Comparison of ENCODE assay signal across 12 cellular contexts in genomic region chr15:90598679-90599078, GRCh38.
DNase-seq lines count a peak whose midpoint lies in the region; ATAC-seq and TF ChIP-seq lines count a peak whose summit lies in the region.
"Had no signal": no experiment of that assay in that cellular context is flagged by ENCODE, and none has a peak within 500 bp of the region (broad histone marks: within the 10 kb centered on the region; RNA-seq: fewer than 3 reads in every experiment).

No MANE protein-coding gene starts in this region.

- no peak overlapping the region for H3K9ac ChIP-seq in rectal smooth muscle tissue (ENCODE audit: low read length)

- H4K20me1 ChIP-seq in hepatocyte (ENCODE audit: insufficient read depth, poor library complexity, severe bottlenecking): no peaks in the 10 kb centered on the region

- peaks cover 41% of the 10 kb centered on the region for H3K36me3 Mint-ChIP-seq in CD4-positive, CD25-positive, alpha-beta regulatory T cell
- H3K36me3 Mint-ChIP-seq in HFFc6 (ENCODE audit: low read depth): peaks cover 16% of the 10 kb centered on the region; the same call in 1 of the 2 replicates

- peak overlapping the region in 3 of 4 donors; percentile 48 to 85 (median 79) for H3K4me3 Mint-ChIP-seq in CD4-positive, CD25-positive, alpha-beta regulatory T cell
- no peak overlapping the region for H3K4me3 Mint-ChIP-seq in HFFc6
- H3K4me3 Mint-ChIP-seq: nephron had no signal

- H3K9me3 ChIP-seq in CD4-positive, CD25-positive, alpha-beta regulatory T cell (ENCODE audit: control insufficient read depth in 2 of 2, low read length in 2 of 2): no peaks in the 10 kb centered on the region
- H3K9me3 ChIP-seq in hepatocyte (ENCODE audit: low read depth): no peaks in the 10 kb centered on the region

- H3K79me2 ChIP-seq in hepatocyte: no peaks in the 10 kb centered on the region

- H3K27me3 ChIP-seq in CD4-positive, CD25-positive, alpha-beta regulatory T cell (ENCODE audit: control insufficient read depth, insufficient read depth, low read length): no peaks in the 10 kb centered on the region
- H3K27me3 ChIP-seq in rectal smooth muscle tissue (ENCODE audit: control insufficient read depth, insufficient read depth, low read length) (no peaks in the 10 kb centered on the region), hepatocyte (no peaks in the 10 kb centered on the region)

- H3K27ac ChIP-seq in CD4-positive, CD25-positive, alpha-beta regulatory T cell (ENCODE audit: insufficient read depth, low read length, poor library complexity, severe bottlenecking): peak overlapping the region; percentile 87
- H3K27ac ChIP-seq in caudate nucleus (ENCODE audit: low read depth, low read length) (peak overlapping the region; percentile 72), rectal smooth muscle tissue (ENCODE audit: low read depth, low read length) (peak overlapping the region; percentile 30), hepatocyte (no peak overlapping the region)

- 93% methylated on average over 9 of the region's 10 CpGs for WGBS in hepatocyte (ENCODE audit: low lambda C conversion rate, missing lambda C conversion rate)

- peaks cover 0 to 2% (median 0%) of the 10 kb centered on the region in 7 donors for H3K9me3 Mint-ChIP-seq in CD4-positive, CD25-positive, alpha-beta regulatory T cell
- no peaks in the 10 kb centered on the region for H3K9me3 Mint-ChIP-seq in HFFc6
- H3K9me3 Mint-ChIP-seq: nephron had no signal

- peaks cover 7% of the 10 kb centered on the region for H3K36me3 ChIP-seq in CD4-positive, CD25-positive, alpha-beta regulatory T cell (ENCODE audit: control insufficient read depth, insufficient read depth, low read length)
- peaks cover 3% of the 10 kb centered on the region for H3K36me3 ChIP-seq in rectal smooth muscle tissue (ENCODE audit: control insufficient read depth, insufficient read depth, low read length)
- no peaks in the 10 kb centered on the region for H3K36me3 ChIP-seq in hepatocyte (replicated peaks; ENCODE audit: insufficient read depth, low read depth)

- no peaks in the 10 kb centered on the region for H3K27me3 Mint-ChIP-seq in CD4-positive, CD25-positive, alpha-beta regulatory T cell
- H3K27me3 Mint-ChIP-seq in HFFc6 (ENCODE audit: insufficient read depth): peaks cover 2% of the 10 kb centered on the region; the same call in 1 of the 2 replicates

- TF ChIP-seq CTCF in HFFc6 (IDR thresholded peaks at IDR 0.05): no peak
- no peak for TF ChIP-seq CTCF in hepatocyte (IDR thresholded peaks at IDR 0.05; ENCODE audit: poor library complexity)

- no peak overlapping the region for H2AFZ ChIP-seq in hepatocyte

- DNase-seq in CD4-positive, CD25-positive, alpha-beta regulatory T cell: no peak
- DNase-seq in HFFc6 (no peak), caudate nucleus (lab: John Stamatoyannopoulos, UW) (no peak), hepatocyte (ENCODE audit: low spot score) (no peak)
- DNase-seq: activated CD8-positive, alpha-beta memory T cell treated with anti-CD3 and anti-CD28 coated beads, Interleukin-2, amount 50 U/mL, for 4 hours; NCI-H2171; PC-3 had no signal

- H3K4me2 ChIP-seq in hepatocyte: no peak overlapping the region

- H3K27ac Mint-ChIP-seq in CD4-positive, CD25-positive, alpha-beta regulatory T cell: peak overlapping the region; percentile 96 to 99 (median 97)
- H3K27ac Mint-ChIP-seq in HFFc6: peak overlapping the region; percentile 20

- no peak for ATAC-seq in CD4-positive, CD25-positive, alpha-beta regulatory T cell (ENCODE audit: low read depth in 2 of 2)
- ATAC-seq in GM18907 (IDR thresholded peaks at IDR 0.05; ENCODE audit: unreplicated experiment) (no peak), HG02571 (IDR thresholded peaks at IDR 0.05; ENCODE audit: unreplicated experiment) (no peak), HG03159 (IDR thresholded peaks at IDR 0.05; ENCODE audit: unreplicated experiment) (no peak)
- ATAC-seq: PC-3 had no signal

- H3K4me1 Mint-ChIP-seq in CD4-positive, CD25-positive, alpha-beta regulatory T cell: peaks cover 41 to 92% (median 77%) of the 10 kb centered on the region in 4 donors
- peaks cover 23% of the 10 kb centered on the region for H3K4me1 Mint-ChIP-seq in HFFc6 (ENCODE audit: low read depth)

- no peaks in the 10 kb centered on the region for H3K9me2 ChIP-seq in hepatocyte (replicated peaks; ENCODE audit: insufficient read depth)

- peaks cover 68% of the 10 kb centered on the region for H3K4me1 ChIP-seq in CD4-positive, CD25-positive, alpha-beta regulatory T cell (ENCODE audit: control insufficient read depth, insufficient read depth, low read length, poor library complexity, severe bottlenecking)
- H3K4me1 ChIP-seq in rectal smooth muscle tissue (ENCODE audit: control insufficient read depth, insufficient read depth, low read length) (peaks cover 11% of the 10 kb centered on the region), hepatocyte (ENCODE audit: insufficient read depth) (no peaks in the 10 kb centered on the region)

- peak overlapping the region; percentile 77 for H3K4me3 ChIP-seq in CD4-positive, CD25-positive, alpha-beta regulatory T cell (ENCODE audit: low read depth, low read length)
- H3K4me3 ChIP-seq in rectal smooth muscle tissue (ENCODE audit: low read length): no peak overlapping the region
- H3K4me3 ChIP-seq in hepatocyte: no peak overlapping the region
